ENCODE assay signal across 29 cellular contexts in the genomic region with DNA sequence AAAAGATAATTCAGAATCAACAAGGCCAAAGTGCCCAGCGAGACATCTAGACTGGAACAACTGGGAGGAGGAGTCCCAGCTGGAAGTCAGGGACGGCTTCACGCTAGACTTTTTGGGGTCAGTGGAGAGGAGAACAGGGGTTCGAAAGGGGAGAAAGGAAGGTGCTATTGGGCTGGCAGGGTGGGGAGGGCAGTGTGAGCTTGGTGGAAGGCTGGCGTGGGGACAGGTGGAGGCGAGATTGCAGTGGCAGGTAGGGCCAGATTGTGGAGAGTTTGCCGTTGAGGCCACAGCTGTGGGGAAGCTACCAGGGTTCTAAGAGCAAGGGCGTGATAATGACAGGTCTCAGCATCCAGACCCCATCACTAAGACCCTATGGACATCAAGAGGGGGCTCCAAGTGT. TPM values are rescaled to one million over a fixed set of nuclear protein-coding genes. Genes with fewer than 3 reads are reported as not detected.
"Had no signal": no experiment of that assay in that cellular context is flagged by ENCODE, and none has a peak within 500 bp of the region (broad histone marks: within the 10 kb centered on the region; RNA-seq: fewer than 3 reads in every experiment).

No MANE protein-coding gene starts in this region.

- H3K27me3 Mint-ChIP-seq: activated CD4-positive, alpha-beta T cell treated with anti-CD3 and anti-CD28 coated beads for 36 hours; activated CD4-positive, alpha-beta T cell treated with anti-CD3 and anti-CD28 coated beads, Interleukin-2, amount 10 ng/mL, durations not matched to agents 7 days and 5 days; activated naive CD8-positive, alpha-beta T cell; activated naive CD8-positive, alpha-beta T cell treated with anti-CD3 and anti-CD28 coated beads, Interleukin-2, amount 50 U/mL, for 24 hours; activated T-cell treated with anti-CD3 and anti-CD28 coated beads, Interleukin-2, amount 50 U/mL, for 24 hours had no signal

- H3K4me3 ChIP-seq: K562, SJSA1 had no signal

- H3K27ac ChIP-seq: brain microvascular endothelial cell, SJSA1 had no signal

- H3K36me3 Mint-ChIP-seq: activated naive CD4-positive, alpha-beta T cell treated with anti-CD3 and anti-CD28 coated beads, Interleukin-2, amount 10 ng/mL, durations not matched to agents 7 days and 5 days; activated naive CD8-positive, alpha-beta T cell; WTC11 had no signal

- H3K36me3 ChIP-seq: brain microvascular endothelial cell, SJSA1 had no signal

- H3K9ac ChIP-seq: SK-N-SH had no signal

- H3K4me1 ChIP-seq: SJSA1 had no signal

- DNase-seq: activated CD4-positive, alpha-beta T cell treated with anti-CD3 and anti-CD28 coated beads for 36 hours; activated CD4-positive, alpha-beta T cell treated with anti-CD3 and anti-CD28 coated beads, Interleukin-2, amount 10 ng/mL, durations not matched to agents 7 days and 5 days; activated CD4-positive, alpha-beta T cell treated with anti-CD3 and anti-CD28 coated beads, Interleukin-2, amount 50 U/mL, for 48 hours; activated CD8-positive, alpha-beta T cell treated with anti-CD3 and anti-CD28 coated beads, Interleukin-2, amount 10 ng/mL, durations not matched to agents 7 days and 5 days; activated naive CD4-positive, alpha-beta T cell treated with anti-CD3 and anti-CD28 coated beads, Interleukin-2, amount 10 ng/mL, durations not matched to agents 7 days and 5 days; activated naive CD8-positive, alpha-beta T cell treated with anti-CD3 and anti-CD28 coated beads, Interleukin-2, amount 50 U/mL, for 24 hours; activated T-cell treated with anti-CD3 and anti-CD28 coated beads, Interleukin-2, amount 50 U/mL, for 24 hours; anterior cingulate cortex; brain microvascular endothelial cell; IMR-90; NCI-H187; NCI-H2029 treated with DMSO at 0.1 percent for 48 hours; NCI-H2107; NCI-H2171 treated with DMSO at 0.1 percent for 48 hours; NCI-H2227 treated with DMSO at 0.1 percent for 48 hours; NCI-H446; NCI-H524; SHP77 treated with DMSO at 0.1 percent for 48 hours; SK-N-SH had no signal

- H3K27me3 ChIP-seq: brain microvascular endothelial cell had no signal

- FAIRE-seq: K562, TTC549 had no signal

- H3K27ac Mint-ChIP-seq: activated CD4-positive, alpha-beta T cell treated with anti-CD3 and anti-CD28 coated beads for 36 hours; activated CD8-positive, alpha-beta T cell treated with anti-CD3 and anti-CD28 coated beads, Interleukin-2, amount 10 ng/mL, durations not matched to agents 7 days and 5 days; activated naive CD4-positive, alpha-beta T cell treated with anti-CD3 and anti-CD28 coated beads, Interleukin-2, amount 10 ng/mL, durations not matched to agents 7 days and 5 days; activated naive CD8-positive, alpha-beta T cell; activated naive CD8-positive, alpha-beta T cell treated with anti-CD3 and anti-CD28 coated beads, Interleukin-2, amount 50 U/mL, for 24 hours; activated T-cell treated with anti-CD3 and anti-CD28 coated beads, Interleukin-2, amount 50 U/mL, for 24 hours; activated T-helper 2 cell treated with anti-CD3 and anti-CD28 coated beads, Interferon-gamma antibody, Interleukin-2, Interleukin-4, amounts not matched to agents 10 μg/mL and 5 μg/mL and 100 μg/mL, durations not matched to agents 14 hours and 24 hours and 36 hours; T-helper 1 cell treated with Interleukin-12 subunit alpha and Interleukin-12 subunit beta and Interleukin-4 antibody, amounts not matched to agents 30 μg/mL and 1 μg/mL, for 36 hours; T-helper 2 cell treated with Interferon-gamma antibody and Interleukin-4, amounts not matched to agents 5 μg/mL and 100 μg/mL, for 36 hours; WTC11 had no signal

- ATAC-seq: activated CD4-positive, alpha-beta T cell treated with anti-CD3 and anti-CD28 coated beads for 36 hours; activated CD4-positive, CD25-positive, alpha-beta regulatory T cell treated with anti-CD3 and anti-CD28 coated beads, Interleukin-2, amount 50 U/mL, for 24 hours; activated CD8-positive, alpha-beta T cell treated with anti-CD3 and anti-CD28 coated beads, Interleukin-2, amount 10 ng/mL, durations not matched to agents 7 days and 5 days; activated naive CD8-positive, alpha-beta T cell treated with anti-CD3 and anti-CD28 coated beads, Interleukin-2, amount 50 U/mL, for 24 hours; K562; Panc1; WTC11 had no signal

- H3K4me3 Mint-ChIP-seq: activated CD4-positive, alpha-beta T cell treated with anti-CD3 and anti-CD28 coated beads for 36 hours; activated CD4-positive, alpha-beta T cell treated with anti-CD3 and anti-CD28 coated beads, Interleukin-2, amount 10 ng/mL, durations not matched to agents 7 days and 5 days; activated CD8-positive, alpha-beta T cell treated with anti-CD3 and anti-CD28 coated beads, Interleukin-2, amount 10 ng/mL, durations not matched to agents 7 days and 5 days; activated naive CD4-positive, alpha-beta T cell treated with anti-CD3 and anti-CD28 coated beads, Interleukin-2, amount 10 ng/mL, durations not matched to agents 7 days and 5 days; activated naive CD8-positive, alpha-beta T cell; activated naive CD8-positive, alpha-beta T cell treated with anti-CD3 and anti-CD28 coated beads, Interleukin-2, amount 50 U/mL, for 24 hours; activated T-cell treated with anti-CD3 and anti-CD28 coated beads, Interleukin-2, amount 50 U/mL, for 24 hours; T-helper 1 cell treated with Interleukin-12 subunit alpha and Interleukin-12 subunit beta and Interleukin-4 antibody, amounts not matched to agents 30 μg/mL and 1 μg/mL, for 36 hours; T-helper 2 cell treated with Interferon-gamma antibody and Interleukin-4, amounts not matched to agents 5 μg/mL and 100 μg/mL, for 36 hours; WTC11 had no signal

- H3K9me3 Mint-ChIP-seq: activated CD4-positive, alpha-beta T cell treated with anti-CD3 and anti-CD28 coated beads, Interleukin-2, amount 10 ng/mL, durations not matched to agents 7 days and 5 days; activated naive CD4-positive, alpha-beta T cell treated with anti-CD3 and anti-CD28 coated beads, Interleukin-2, amount 10 ng/mL, durations not matched to agents 7 days and 5 days; activated naive CD8-positive, alpha-beta T cell treated with anti-CD3 and anti-CD28 coated beads, Interleukin-2, amount 50 U/mL, for 24 hours; activated T-cell treated with anti-CD3 and anti-CD28 coated beads, Interleukin-2, amount 50 U/mL, for 24 hours; activated T-helper 2 cell treated with anti-CD3 and anti-CD28 coated beads, Interferon-gamma antibody, Interleukin-2, Interleukin-4, amounts not matched to agents 10 μg/mL and 5 μg/mL and 100 μg/mL, durations not matched to agents 14 hours and 24 hours and 36 hours; T-helper 1 cell treated with Interleukin-12 subunit alpha and Interleukin-12 subunit beta and Interleukin-4 antibody, amounts not matched to agents 30 μg/mL and 1 μg/mL, for 36 hours; T-helper 2 cell treated with Interferon-gamma antibody and Interleukin-4, amounts not matched to agents 5 μg/mL and 100 μg/mL, for 36 hours had no signal

- H3K9me3 ChIP-seq: SJSA1, SK-N-SH had no signal

- H3K4me2 ChIP-seq: SK-N-SH had no signal

RNA-seq across cellular contexts. Expression of gene SDK2, which starts 10.5 kb away (rescaled TPM):
- polyA plus RNA-seq: K562 had no signal
